In the genomic region with DNA sequence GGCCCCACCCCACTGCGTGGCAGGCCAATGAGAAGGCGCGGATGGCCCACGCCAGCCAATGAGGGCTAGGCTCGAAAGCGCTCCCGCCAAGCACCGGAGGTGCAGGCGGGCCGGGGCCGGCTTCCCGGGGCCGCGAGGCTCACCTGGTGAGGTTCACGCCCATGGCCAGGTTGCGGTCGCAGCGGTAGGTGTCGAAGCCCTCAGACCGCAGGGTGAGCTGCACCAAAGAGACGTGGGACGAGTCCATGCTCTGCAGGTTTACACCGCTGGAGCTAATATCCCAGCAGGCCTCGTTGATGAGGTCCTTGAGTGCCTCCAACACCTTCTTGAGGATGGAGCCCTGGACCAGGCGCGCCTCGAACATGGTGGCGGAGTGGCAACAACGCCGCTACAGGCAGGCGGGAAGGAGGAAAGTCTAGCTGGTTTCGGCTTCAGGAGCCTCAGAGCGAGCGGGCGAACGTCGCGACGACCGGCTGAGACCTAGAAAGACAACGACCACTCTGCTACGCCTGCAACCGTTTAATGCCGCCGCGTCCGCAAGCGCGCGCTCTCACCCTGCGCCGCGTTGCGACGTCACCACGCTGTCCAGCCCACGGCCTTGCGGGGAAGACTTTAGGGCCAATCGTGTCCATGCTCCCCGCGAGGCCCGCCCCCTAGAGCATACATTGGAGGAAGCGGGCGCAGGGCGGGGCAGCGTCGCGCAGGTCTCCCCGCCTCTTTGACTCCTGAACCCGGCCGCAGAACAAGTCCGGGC, we compare ENCODE assay signal across 8 cellular contexts. TPM values are rescaled to one million over a fixed set of nuclear protein-coding genes. Genes with fewer than 3 reads are reported as not detected.
A peak's percentile ranks its signal among the peaks of the same experiment; 100 is the strongest.
DNase-seq lines count a peak whose midpoint lies in the region; ATAC-seq and TF ChIP-seq lines count a peak whose summit lies in the region.

TSS of gene PCNA (minus strand) at position 524 of the 754 bp plus-strand sequence. CDS start at position 364, 160 bp downstream.

- DNase-seq in NCI-H128 (lab: John Stamatoyannopoulos, UW; ENCODE audit: unreplicated experiment) (peak; percentile 96), glutamatergic neuron (peak; percentile 96), osteocyte (ENCODE audit: extremely low spot score, unreplicated experiment) (peak; percentile 97)
- DNase-seq in activated naive CD8-positive, alpha-beta T cell treated with anti-CD3 and anti-CD28 coated beads, Interleukin-2, amount 10 ng/mL, durations not matched to agents 7 days and 5 days: peak; percentile 97

- H3K27me3 ChIP-seq in SU-DHL-6 (ENCODE audit: low read length): no peaks in the 10 kb centered on the region
- no peaks in the 10 kb centered on the region for H3K27me3 ChIP-seq in thymus (ENCODE audit: control insufficient read depth, insufficient read depth)

- H3K4me3 Mint-ChIP-seq in activated naive CD8-positive, alpha-beta T cell treated with anti-CD3 and anti-CD28 coated beads, Interleukin-2, amount 10 ng/mL, durations not matched to agents 7 days and 5 days: peak within 1 kb of the TSS; percentile 96
- H3K4me3 Mint-ChIP-seq in glutamatergic neuron (ENCODE audit: unreplicated experiment) (peak within 1 kb of the TSS; percentile 94), osteocyte (ENCODE audit: unreplicated experiment) (peak within 1 kb of the TSS; percentile 89)

- H3K4me2 ChIP-seq in SU-DHL-6 (ENCODE audit: low read depth, low read length, poor library complexity, severe bottlenecking): peak within 1 kb of the TSS; percentile 98

- POLR2A ChIA-PET in activated naive CD8-positive, alpha-beta T cell treated with anti-CD3 and anti-CD28 coated beads, Interleukin-2, amount 10 ng/mL, durations not matched to agents 7 days and 5 days (lab: Charles Lee): interaction anchor here (0.7 to 2.1 kb wide), 18 partner anchors 9 to 435 kb away, joined by 3 to 10 read pairs (median 4); no protein-coding TSS in a partner anchor

- WGBS in thymus: under 1% methylated on average over 72 of the region's 72 CpGs

- H3K79me2 ChIP-seq in SU-DHL-6 (ENCODE audit: insufficient read depth, low read length): peaks cover 39% of the 10 kb centered on the region

- TF ChIP-seq CTCF in SU-DHL-6 (IDR thresholded peaks at IDR 0.05; ENCODE audit: insufficient read depth, low read length, poor library complexity, severe bottlenecking): no peak
- no peak for TF ChIP-seq CTCF in glutamatergic neuron (IDR thresholded peaks at IDR 0.05; ENCODE audit: partially characterized antibody, unreplicated experiment)
- peak; percentile 12 for TF ChIP-seq CTCF in osteocyte (IDR thresholded peaks at IDR 0.05)

- ATAC-seq in HG02678 (IDR thresholded peaks at IDR 0.05; ENCODE audit: unreplicated experiment): peak; percentile 94
- peak; percentile 90 for ATAC-seq in activated naive CD8-positive, alpha-beta T cell treated with anti-CD3 and anti-CD28 coated beads, Interleukin-2, amount 10 ng/mL, durations not matched to agents 7 days and 5 days (ENCODE audit: low read depth)

- peak within 1 kb of the TSS; percentile 97 for H3K27ac Mint-ChIP-seq in activated naive CD8-positive, alpha-beta T cell treated with anti-CD3 and anti-CD28 coated beads, Interleukin-2, amount 10 ng/mL, durations not matched to agents 7 days and 5 days
- H3K27ac Mint-ChIP-seq in glutamatergic neuron (ENCODE audit: unreplicated experiment) (peak within 1 kb of the TSS; percentile 85), osteocyte (ENCODE audit: unreplicated experiment) (peak within 1 kb of the TSS; percentile 96)

- peaks cover 45% of the 10 kb centered on the region for H3K4me1 Mint-ChIP-seq in activated naive CD8-positive, alpha-beta T cell treated with anti-CD3 and anti-CD28 coated beads, Interleukin-2, amount 10 ng/mL, durations not matched to agents 7 days and 5 days
- H3K4me1 Mint-ChIP-seq in glutamatergic neuron (ENCODE audit: low read depth, unreplicated experiment): peaks cover 9% of the 10 kb centered on the region
- peaks cover 29% of the 10 kb centered on the region for H3K4me1 Mint-ChIP-seq in osteocyte (ENCODE audit: unreplicated experiment)

- peaks cover 44% of the 10 kb centered on the region for H3K36me3 ChIP-seq in SU-DHL-6 (ENCODE audit: low read length)
- H3K36me3 ChIP-seq in thymus (ENCODE audit: control insufficient read depth, insufficient read depth): peaks cover 8% of the 10 kb centered on the region

- peak within 1 kb of the TSS; percentile 98 for H3K9ac ChIP-seq in SU-DHL-6 (ENCODE audit: low read length)

- peak; percentile 98 for TF ChIP-seq POLR2A in GM10847 (IDR thresholded peaks at IDR 0.05; ENCODE audit: extremely low read depth, insufficient read length)

- H2AFZ ChIP-seq in SU-DHL-6 (ENCODE audit: low read depth, low read length, severe bottlenecking): no peak within 1 kb of the TSS

- H3K9me3 ChIP-seq in SU-DHL-6 (ENCODE audit: insufficient read depth, low read length): no peaks in the 10 kb centered on the region
- H3K9me3 ChIP-seq in thymus (ENCODE audit: control insufficient read depth): no peaks in the 10 kb centered on the region

- H3K4me3 ChIP-seq in SU-DHL-6 (ENCODE audit: insufficient read depth, low read length, poor library complexity, severe bottlenecking): peak within 1 kb of the TSS; percentile 95
- peak within 1 kb of the TSS; percentile 65 for H3K4me3 ChIP-seq in thymus (ENCODE audit: low read length)

- H3K9me2 ChIP-seq in SU-DHL-6 (replicated peaks; ENCODE audit: insufficient read depth, low read length): no peaks in the 10 kb centered on the region

- H3F3A ChIP-seq in SU-DHL-6 (ENCODE audit: insufficient read depth): peaks cover 59% of the 10 kb centered on the region

- H3K27me3 Mint-ChIP-seq in activated naive CD8-positive, alpha-beta T cell treated with anti-CD3 and anti-CD28 coated beads, Interleukin-2, amount 10 ng/mL, durations not matched to agents 7 days and 5 days: no peaks in the 10 kb centered on the region
- H3K27me3 Mint-ChIP-seq in glutamatergic neuron (ENCODE audit: unreplicated experiment) (peaks cover 1% of the 10 kb centered on the region), osteocyte (ENCODE audit: unreplicated experiment) (no peaks in the 10 kb centered on the region)

- peaks cover 19% of the 10 kb centered on the region for H4K20me1 ChIP-seq in SU-DHL-6 (ENCODE audit: low read depth, low read length)

- H3K27ac ChIP-seq in SU-DHL-6 (ENCODE audit: low read depth, low read length): peak within 1 kb of the TSS; percentile 92
- H3K27ac ChIP-seq in thymus (ENCODE audit: low read depth): peak within 1 kb of the TSS; percentile 98

- H3K9me3 Mint-ChIP-seq in activated naive CD8-positive, alpha-beta T cell treated with anti-CD3 and anti-CD28 coated beads, Interleukin-2, amount 10 ng/mL, durations not matched to agents 7 days and 5 days: no peaks in the 10 kb centered on the region
- H3K9me3 Mint-ChIP-seq in glutamatergic neuron (ENCODE audit: unreplicated experiment): peaks cover 10% of the 10 kb centered on the region
- H3K9me3 Mint-ChIP-seq in osteocyte (ENCODE audit: unreplicated experiment): no peaks in the 10 kb centered on the region

- H3K36me3 Mint-ChIP-seq in activated naive CD8-positive, alpha-beta T cell treated with anti-CD3 and anti-CD28 coated beads, Interleukin-2, amount 10 ng/mL, durations not matched to agents 7 days and 5 days: peaks cover 36% of the 10 kb centered on the region
- H3K36me3 Mint-ChIP-seq in glutamatergic neuron (ENCODE audit: unreplicated experiment) (no peaks in the 10 kb centered on the region), osteocyte (ENCODE audit: unreplicated experiment) (peaks cover 22% of the 10 kb centered on the region)

- H3K4me1 ChIP-seq in thymus (ENCODE audit: control insufficient read depth, insufficient read depth, low read length): peaks cover 12% of the 10 kb centered on the region

RNA-seq across cellular contexts. Expression of gene PCNA, which starts in this region (rescaled TPM):
- total RNA-seq in activated naive CD8-positive, alpha-beta T cell treated with anti-CD3 and anti-CD28 coated beads, Interleukin-2, amount 10 ng/mL, durations not matched to agents 7 days and 5 days: 100 to 1,000 TPM; 393 to 421 TPM
- 43.3 TPM for total RNA-seq in glutamatergic neuron (ENCODE audit: unreplicated experiment)
- total RNA-seq in osteocyte: 63.4 and 65.6 TPM in 2 replicates
- polyA plus RNA-seq in thymus: 75.4 TPM

Comparison
In these comparisons a context has a peak if more than half of its experiments do, and no peak if none do; other contexts are left out.
1. Peak in every context shown above with its lines: DNase-seq, ATAC-seq, H3K4me3 ChIP-seq and H3K27ac ChIP-seq.